Comparison of ENCODE assay signal across 31 cellular contexts in the genomic region with DNA sequence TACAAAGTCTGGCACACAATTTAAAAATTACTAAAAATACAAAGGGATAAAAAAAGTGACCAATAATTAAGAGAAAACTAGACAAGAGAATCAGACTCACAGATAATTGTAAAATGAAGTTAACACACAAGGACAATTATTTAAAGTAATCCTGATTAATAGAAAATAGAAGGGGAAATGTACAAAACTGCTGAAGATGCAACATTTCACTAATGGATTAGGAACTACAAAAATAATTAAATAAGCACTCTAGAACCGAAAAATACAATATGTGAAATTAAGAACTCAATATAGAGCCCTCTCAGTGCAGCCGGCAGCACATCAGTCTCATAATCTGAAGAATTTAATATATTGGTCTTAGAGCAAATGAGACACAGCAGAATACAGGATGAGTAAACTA.
"Had no signal": no experiment of that assay in that cellular context is flagged by ENCODE, and none has a peak within 500 bp of the region (broad histone marks: within the 10 kb centered on the region; RNA-seq: fewer than 3 reads in every experiment).

No MANE protein-coding gene starts in this region.

- H3K27ac ChIP-seq: ascending aorta, cardiac muscle cell, WERI-Rb-1 had no signal

- H3K27me3 ChIP-seq: ascending aorta, cardiac muscle cell had no signal

- ATAC-seq: activated CD4-positive, alpha-beta T cell treated with anti-CD3 and anti-CD28 coated beads for 36 hours; activated CD4-positive, CD25-positive, alpha-beta regulatory T cell treated with anti-CD3 and anti-CD28 coated beads, Interleukin-2, amount 50 U/mL, for 24 hours; activated CD8-positive, alpha-beta memory T cell treated with anti-CD3 and anti-CD28 coated beads, Interleukin-2, amount 10 ng/mL, durations not matched to agents 7 days and 5 days; activated CD8-positive, alpha-beta T cell treated with anti-CD3 and anti-CD28 coated beads, Interleukin-2, amount 10 ng/mL, durations not matched to agents 7 days and 5 days; activated naive CD8-positive, alpha-beta T cell treated with anti-CD3 and anti-CD28 coated beads, Interleukin-2, amount 50 U/mL, for 24 hours; WTC11 had no signal

- H3K4me1 ChIP-seq: ascending aorta had no signal

- FAIRE-seq: bronchial epithelial cell had no signal

- DNase-seq: activated CD4-positive, alpha-beta memory T cell treated with anti-CD3 and anti-CD28 coated beads, Interleukin-2, amount 10 ng/mL, durations not matched to agents 7 days and 5 days; activated CD4-positive, alpha-beta T cell treated with anti-CD3 and anti-CD28 coated beads for 1 hour; activated CD4-positive, alpha-beta T cell treated with anti-CD3 and anti-CD28 coated beads for 36 hours; activated CD4-positive, alpha-beta T cell treated with anti-CD3 and anti-CD28 coated beads for 48 hours; activated CD4-positive, alpha-beta T cell treated with anti-CD3 and anti-CD28 coated beads, Interleukin-2, amount 10 ng/mL, durations not matched to agents 7 days and 5 days; activated CD4-positive, alpha-beta T cell treated with anti-CD3 and anti-CD28 coated beads, Interleukin-2, amount 50 U/mL, for 48 hours; activated CD4-positive, CD25-positive, alpha-beta regulatory T cell; activated CD8-positive, alpha-beta memory T cell treated with anti-CD3 and anti-CD28 coated beads for 24 hours; activated CD8-positive, alpha-beta memory T cell treated with anti-CD3 and anti-CD28 coated beads, Interleukin-2, amount 10 ng/mL, durations not matched to agents 7 days and 5 days; activated CD8-positive, alpha-beta memory T cell treated with anti-CD3 and anti-CD28 coated beads, Interleukin-2, amount 50 U/mL, for 48 hours; activated CD8-positive, alpha-beta T cell treated with anti-CD3 and anti-CD28 coated beads, Interleukin-2, amount 10 ng/mL, durations not matched to agents 7 days and 5 days; activated effector memory CD4-positive, alpha-beta T cell treated with Interleukin-2 at 50 U/mL for 16 hours; activated gamma-delta T cell; activated naive CD4-positive, alpha-beta T cell treated with anti-CD3 and anti-CD28 coated beads, Interleukin-2, amount 10 ng/mL, durations not matched to agents 7 days and 5 days; activated naive CD4-positive, alpha-beta T cell treated with Interleukin-2 at 50 U/mL for 16 hours; activated naive CD8-positive, alpha-beta T cell treated with anti-CD3 and anti-CD28 coated beads, Interleukin-2, amount 10 ng/mL, durations not matched to agents 7 days and 5 days; activated naive CD8-positive, alpha-beta T cell treated with anti-CD3 and anti-CD28 coated beads, Interleukin-2, amount 50 U/mL, for 24 hours; activated T-cell treated with anti-CD3 and anti-CD28 coated beads, Interleukin-2, amount 50 U/mL, for 24 hours; activated T-cell treated with anti-CD3 and anti-CD28 coated beads, Interleukin-2, amount 50 U/mL, for 48 hours; amygdala; anterior cingulate cortex; caudate nucleus; cerebellar nuclear complex; T-helper 2 cell; T-helper 9 cell; WERI-Rb-1 had no signal

- H3K4me3 ChIP-seq: ascending aorta, cardiac muscle cell had no signal

- H3K9me3 ChIP-seq: ascending aorta had no signal
